18 cellular contexts compared by ENCODE assay signal in genomic region chr9:107693620-107694326, GRCh38.
DNase-seq lines count a peak whose midpoint lies in the region; ATAC-seq, FAIRE-seq and TF ChIP-seq lines count a peak whose summit lies in the region.
"Had no signal": no experiment of that assay in that cellular context is flagged by ENCODE, and none has a peak within 500 bp of the region (broad histone marks: within the 10 kb centered on the region; RNA-seq: fewer than 3 reads in every experiment).

No MANE protein-coding gene starts in this region.

- H3K9ac ChIP-seq in IMR-90 (ENCODE audit: low read depth, low read length) (no peak overlapping the region), mammary epithelial cell (ENCODE audit: insufficient read depth, low read length) (no peak overlapping the region)

- in situ Hi-C loops in Caki2 (cut with HindIII; ENCODE audit: low pct_unique_long_range_greater_than_20kb, low sequenced_read_pairs), result no loop called here
- in situ Hi-C loops in IMR-90 (cut with MboI; ENCODE audit: low sequenced_read_pairs), result no loop called here
- in situ Hi-C loops in mammary epithelial cell (cut with MboI; ENCODE audit: low sequenced_read_pairs in 2 of 2), result no loop called here

- TF ChIP-seq POLR2A in IMR-90 (IDR thresholded peaks at IDR 0.05; ENCODE audit: low read depth, low read length) (no peak), GM12891 (IDR thresholded peaks at IDR 0.05; ENCODE audit: low read depth, low read length) (no peak)

- CTCF ChIA-PET in IMR-90 (lab: Yijun Ruan, JAX) (no interaction called here), mammary epithelial cell (lab: Charles Lee; ENCODE audit: low non-redundant PET) (no interaction called here)

- H3K9me3 ChIP-seq in IMR-90 (ENCODE audit: control insufficient read depth, insufficient read depth, low read length), result peaks cover 2% of the 10 kb centered on the region
- no peaks in the 10 kb centered on the region for H3K9me3 ChIP-seq in mammary epithelial cell (replicated peaks; ENCODE audit: insufficient read depth, low read length)
- H3K9me3 ChIP-seq: right lobe of liver, upper lobe of left lung had no signal

- TF ChIP-seq RAD21 in IMR-90 (IDR thresholded peaks at IDR 0.05; ENCODE audit: low read length), result no peak

- no peaks in the 10 kb centered on the region for H3K79me2 ChIP-seq in mammary epithelial cell (ENCODE audit: insufficient read depth, low read length)

- H2BK15ac ChIP-seq in IMR-90 (ENCODE audit: low read depth, low read length), result no peak overlapping the region

- no peak overlapping the region; the same call in 1 of the 2 replicates for H3K18ac ChIP-seq in IMR-90 (ENCODE audit: low read depth, low read length)

- intact Hi-C loops in IMR-90 (cut with micrococcal nuclease), result no loop called here
- intact Hi-C loops in mammary epithelial cell (cut with micrococcal nuclease), result no loop called here

- no peak overlapping the region for H4K91ac ChIP-seq in IMR-90 (ENCODE audit: insufficient read depth, low read depth, low read length)

- BruUV-seq in IMR-90 (replicated peaks; lab: Mats Ljungman, UMichigan), result no TSS peak
- no TSS peak for BruUV-seq in mammary epithelial cell (replicated peaks; lab: Mats Ljungman, UMichigan)

- 25% methylated on average over 2 of the region's 7 CpGs; no CpG with 5 or more reads in 1 of the 2 experiments for WGBS in IMR-90 (ENCODE audit: extremely low coverage in 2 of 2, insufficient read length in 1 of 2), 2 experiments
- WGBS in mammary epithelial cell (ENCODE audit: low coverage, missing lambda C conversion rate), result 52% methylated on average over 7 of the region's 7 CpGs

- DNase-seq in Caki2 (ENCODE audit: low read depth), result peak; percentile 69
- peak; percentile 64 for DNase-seq in IMR-90
- DNase-seq in mammary epithelial cell, result peak; percentile 47
- DNase-seq in kidney epithelial cell (ENCODE audit: low read depth), result peak; percentile 43
- no peak for DNase-seq in GM12891 (ENCODE audit: insufficient read length, low spot score)
- DNase-seq in RPMI8226, result no peak
- no peak for DNase-seq in NCI-H526 treated with DMSO at 0.1 percent for 48 hours (lab: John Stamatoyannopoulos, UW)
- DNase-seq: activated CD4-positive, alpha-beta memory T cell treated with anti-CD3 and anti-CD28 coated beads, Interleukin-2, amount 10 ng/mL, durations not matched to agents 7 days and 5 days; AML-193; anterior cingulate cortex; GOT3; mesendoderm; NCI-H1092; NCI-H345; right lobe of liver; stimulated activated CD4-positive, alpha-beta T cell treated with anti-CD3 and anti-CD28 coated beads, Interleukin-4, amount 100 ng/mL, for 24 hours; upper lobe of left lung had no signal

- no peaks in the 10 kb centered on the region for H3K79me1 ChIP-seq in IMR-90 (ENCODE audit: low read depth in 1 of 2, low read length in 2 of 2)

- peaks cover 2% of the 10 kb centered on the region; the same call in 1 of the 2 replicates for H3K27me3 ChIP-seq in IMR-90 (ENCODE audit: control insufficient read depth, insufficient read depth, low read length)
- H3K27me3 ChIP-seq in mammary epithelial cell (ENCODE audit: insufficient read depth, low read length), result no peaks in the 10 kb centered on the region
- H3K27me3 ChIP-seq in kidney epithelial cell (ENCODE audit: control insufficient read depth, insufficient read depth, low read length), result no peaks in the 10 kb centered on the region
- H3K27me3 ChIP-seq: right lobe of liver, upper lobe of left lung had no signal

- no peak overlapping the region for H2AK5ac ChIP-seq in IMR-90 (ENCODE audit: low read depth, low read length)

- ATAC-seq in IMR-90 (ENCODE audit: low read depth) (peak; percentile 90), GM18520 (IDR thresholded peaks at IDR 0.05; ENCODE audit: unreplicated experiment) (no peak)
- ATAC-seq: right lobe of liver had no signal

- no peak overlapping the region for H3K56ac ChIP-seq in IMR-90 (ENCODE audit: extremely low read depth, insufficient read depth, low read length)

- H2AK9ac ChIP-seq in IMR-90 (replicated peaks; ENCODE audit: low read depth, low read length, poor library complexity), result no peak overlapping the region

- H3K27ac ChIP-seq in IMR-90 (ENCODE audit: insufficient read depth, low read length) (no peak overlapping the region), mammary epithelial cell (ENCODE audit: insufficient read depth, low read depth, low read length) (no peak overlapping the region)
- H3K27ac ChIP-seq: right lobe of liver, upper lobe of left lung had no signal

- POLR2A ChIA-PET in IMR-90 (lab: Charles Lee; ENCODE audit: unreplicated experiment), result no interaction called here

- H4K8ac ChIP-seq in IMR-90 (ENCODE audit: low read depth in 2 of 2, low read length in 2 of 2), result no peak overlapping the region

- no peak overlapping the region for H3K4me3 ChIP-seq in IMR-90 (ENCODE audit: insufficient read depth, low read depth, low read length)
- no peak overlapping the region for H3K4me3 ChIP-seq in mammary epithelial cell (replicated peaks in 1 of 3; ENCODE audit: insufficient read depth in 1 of 3, low read depth in 2 of 3, low read length in 3 of 3)
- no peak overlapping the region for H3K4me3 ChIP-seq in kidney epithelial cell (ENCODE audit: low read depth, low read length)
- H3K4me3 ChIP-seq: right lobe of liver, upper lobe of left lung had no signal

- H3K4ac ChIP-seq in IMR-90 (ENCODE audit: low read depth, low read length), result 0 out of 2 replicates have a peak overlapping the region, but pooled peaks have one; percentile 5

- H3K23ac ChIP-seq in IMR-90 (ENCODE audit: low read depth, low read length), result no peak overlapping the region

- H3K36me3 ChIP-seq in IMR-90 (ENCODE audit: control insufficient read depth, insufficient read depth, low read length) (no peaks in the 10 kb centered on the region), mammary epithelial cell (ENCODE audit: insufficient read depth, low read length) (no peaks in the 10 kb centered on the region), kidney epithelial cell (ENCODE audit: control insufficient read depth, insufficient read depth, low read length) (no peaks in the 10 kb centered on the region)
- H3K36me3 ChIP-seq: right lobe of liver, upper lobe of left lung had no signal

- peaks cover 6% of the 10 kb centered on the region for H3K4me1 ChIP-seq in IMR-90 (ENCODE audit: control insufficient read depth, insufficient read depth, low read length)
- peaks cover 4% of the 10 kb centered on the region for H3K4me1 ChIP-seq in mammary epithelial cell (ENCODE audit: insufficient read depth, low read length)
- H3K4me1 ChIP-seq: right lobe of liver had no signal

- no peaks in the 10 kb centered on the region for H3K9me1 ChIP-seq in IMR-90 (ENCODE audit: insufficient read depth, low read length)

- H4K5ac ChIP-seq in IMR-90 (ENCODE audit: low read depth, low read length), result no peak overlapping the region

- no peak overlapping the region for H2BK20ac ChIP-seq in IMR-90 (ENCODE audit: low read depth, low read length)

- H2AFZ ChIP-seq in IMR-90 (replicated peaks; ENCODE audit: low read length, poor library complexity) (no peak overlapping the region), mammary epithelial cell (ENCODE audit: low read depth, low read length) (no peak overlapping the region)

- H3K4me2 ChIP-seq in IMR-90 (ENCODE audit: low read depth, low read length) (no peak overlapping the region), mammary epithelial cell (ENCODE audit: insufficient read depth, low read depth, low read length) (no peak overlapping the region)

- TF ChIP-seq CTCF in IMR-90 (conservative IDR thresholded peaks at IDR 0.05; ENCODE audit: low read depth, low read length), result no peak
- TF ChIP-seq CTCF in mammary epithelial cell (conservative IDR thresholded peaks at IDR 0.05 in 1 of 2, IDR thresholded peaks at IDR 0.05 in 1 of 2; ENCODE audit: extremely low read depth in 1 of 2, insufficient read depth in 1 of 2, low read depth in 1 of 2, low read length in 2 of 2), result no peak
- TF ChIP-seq CTCF in kidney epithelial cell (IDR thresholded peaks at IDR 0.05; ENCODE audit: insufficient read depth, low read length, poor library complexity, severe bottlenecking), result no peak

- peak overlapping the region; percentile 21; the same call in 1 of the 2 replicates for H3K14ac ChIP-seq in IMR-90 (replicated peaks; ENCODE audit: low read depth, low read length)

- dilution Hi-C loops in IMR-90 (cut with HindIII; ENCODE audit: low sequenced_read_pairs, unreplicated experiment), result no loop called here
- dilution Hi-C loops in mammary epithelial cell (cut with HindIII; ENCODE audit: low sequenced_read_pairs), result no loop called here

- no peak overlapping the region for H2BK5ac ChIP-seq in IMR-90 (ENCODE audit: low read depth, low read length, poor library complexity, severe bottlenecking)

- H4K20me1 ChIP-seq in IMR-90 (ENCODE audit: insufficient read depth, low read length) (no peaks in the 10 kb centered on the region), mammary epithelial cell (ENCODE audit: insufficient read depth, low read length) (no peaks in the 10 kb centered on the region)

- no peak overlapping the region for H2BK120ac ChIP-seq in IMR-90 (ENCODE audit: low read depth, low read length)

- FAIRE-seq in GM12891 (lab: Jason Lieb, UNC), result no peak

TF ChIP-seq in IMR-90, 13 proteins besides CTCF, POLR2A, EP300 and RAD21 (continues in another document):
- TF ChIP-seq MXI1 (IDR thresholded peaks at IDR 0.05; ENCODE audit: borderline replicate concordance, low read depth, low read length), result no peak
- no peak for TF ChIP-seq USF2 (IDR thresholded peaks at IDR 0.05; ENCODE audit: low read depth, low read length)
- no peak for TF ChIP-seq CHD1 (IDR thresholded peaks at IDR 0.05; ENCODE audit: low read depth, low read length)
- TF ChIP-seq MAFK (IDR thresholded peaks at IDR 0.05; ENCODE audit: low read depth, low read length), result no peak

TF ChIP-seq in GM12891, 5 proteins besides CTCF, POLR2A, EP300 and RAD21:
- no peak for TF ChIP-seq POU2F2 (IDR thresholded peaks at IDR 0.05; ENCODE audit: low read depth, low read length)
- no peak for TF ChIP-seq PAX5 (IDR thresholded peaks at IDR 0.05; ENCODE audit: insufficient read depth, low read length, severe bottlenecking)
- TF ChIP-seq POLR2AphosphoS5 (IDR thresholded peaks at IDR 0.05; ENCODE audit: low read depth, low read length), result no peak
- no peak for TF ChIP-seq TAF1 (IDR thresholded peaks at IDR 0.05; ENCODE audit: low read depth, low read length)
- no peak for TF ChIP-seq SPI1 (IDR thresholded peaks at IDR 0.05; ENCODE audit: low read depth, low read length)

Comparison
In these comparisons a context has a peak if more than half of its experiments do, and no peak if none do; other contexts are left out.
1. DNase-seq: peak in Caki2 (single experiment), IMR-90 (single experiment), mammary epithelial cell (single experiment) and kidney epithelial cell (single experiment); none in GM12891 (single experiment), RPMI8226 (single experiment) and NCI-H526 treated with DMSO at 0.1 percent for 48 hours (single experiment).